In genomic region chr6:33344771-33345697, GRCh38 we compare ENCODE assay signal across 8 cellular contexts. TPM values are rescaled to one million over a fixed set of nuclear protein-coding genes. Genes with fewer than 3 reads are reported as not detected.
DNase-seq lines count a peak whose midpoint lies in the region; ATAC-seq and TF ChIP-seq lines count a peak whose summit lies in the region.

No MANE protein-coding gene starts in this region.

- peaks cover 32% of the 10 kb centered on the region for H3K4me1 ChIP-seq in CD8-positive, alpha-beta T cell (ENCODE audit: insufficient read depth, low read length)

- ATAC-seq in CD8-positive, alpha-beta T cell, result peak; percentile 58
- ATAC-seq in GM21576 (IDR thresholded peaks at IDR 0.05; ENCODE audit: unreplicated experiment), result no peak

- CTCF ChIA-PET in CD8-positive, alpha-beta T cell (lab: Charles Lee), result interaction anchor here (0.7 to 4.0 kb wide), 20 partner anchors 15 to 500 kb away, joined by 3 to 40 read pairs (median 6); partner anchors contain the start of genes B3GALT4, RPS18, TAPBP and VPS52

- peak overlapping the region; percentile 53 for H3K4me3 ChIP-seq in CD8-positive, alpha-beta T cell (ENCODE audit: low read depth, low read length)
- no peak overlapping the region for H3K4me3 ChIP-seq in HFF-Myc (replicated peaks; ENCODE audit: low read depth, low read length)

- peak; percentile 72 for TF ChIP-seq CTCF in CD8-positive, alpha-beta T cell (IDR thresholded peaks at IDR 0.05)
- peak; percentile 40 for TF ChIP-seq CTCF in HFF-Myc (IDR thresholded peaks at IDR 0.05; ENCODE audit: low read depth, low read length, missing control alignments)

- no peaks in the 10 kb centered on the region for H3K36me3 ChIP-seq in CD8-positive, alpha-beta T cell (ENCODE audit: insufficient read depth, low read length)

- H3K9me3 Mint-ChIP-seq in CD8-positive, alpha-beta T cell, result no peaks in the 10 kb centered on the region

- H3K27me3 Mint-ChIP-seq in CD8-positive, alpha-beta T cell (ENCODE audit: low read depth), result no peaks in the 10 kb centered on the region

- H3K27me3 ChIP-seq in CD8-positive, alpha-beta T cell (ENCODE audit: insufficient read depth, low read length), result no peaks in the 10 kb centered on the region

- peak overlapping the region; percentile 94 for H3K27ac Mint-ChIP-seq in CD8-positive, alpha-beta T cell

- POLR2A ChIA-PET in CD8-positive, alpha-beta T cell (lab: Charles Lee), result interaction anchor here (0.7 to 3.4 kb wide), 30 partner anchors 15 to 1308 kb away, joined by 3 to 45 read pairs (median 5); partner anchors contain the start of genes B3GALT4, CUTA, PFDN6 and RGL2

- peak overlapping the region; percentile 75 for H3K27ac ChIP-seq in CD8-positive, alpha-beta T cell (ENCODE audit: low read depth, low read length)

- peaks cover 42% of the 10 kb centered on the region for H3K4me1 Mint-ChIP-seq in CD8-positive, alpha-beta T cell (ENCODE audit: low read depth)

- intact Hi-C loops in CD8-positive, alpha-beta T cell (cut with DNase I, micrococcal nuclease), result loop anchor here (1.0 to 10.0 kb wide), 12 partner anchors 22 to 230 kb away; partner anchors contain the start of genes KIFC1 (in 2 of the 2), TAPBP (in 2 of the 2), PFDN6 (in 1 of the 2) and RPS18 (in 1 of the 2)

- DNase-seq in CD8-positive, alpha-beta T cell, result peak; percentile 33 to 80 (median 69)
- DNase-seq in HFF-Myc (ENCODE audit: extremely low read depth, low read depth) (peak; percentile 67), NCI-H524 (lab: John Stamatoyannopoulos, UW) (peak; percentile 63 to 83), dermis blood vessel endothelial cell (peak; percentile 86), lung microvascular endothelial cell (ENCODE audit: low read depth in 2 of 2) (peak; percentile 64 to 80)
- DNase-seq in activated CD4-positive, alpha-beta T cell treated with anti-CD3 and anti-CD28 coated beads for 4 hours, result peak; percentile 64 to 68
- peak; percentile 32 to 34 for DNase-seq in stimulated activated CD8-positive, alpha-beta memory T cell treated with anti-CD3 and anti-CD28 coated beads, Interleukin-15, amount 100 ng/mL, for 48 hours (ENCODE audit: low read depth in 2 of 2)

- H3K9me3 ChIP-seq in CD8-positive, alpha-beta T cell (ENCODE audit: low read length), result no peaks in the 10 kb centered on the region

- H3K36me3 Mint-ChIP-seq in CD8-positive, alpha-beta T cell, result no peaks in the 10 kb centered on the region

- peak overlapping the region; percentile 82 for H3K4me3 Mint-ChIP-seq in CD8-positive, alpha-beta T cell

RNA-seq across cellular contexts. Expression of gene DAXX, which starts 22.3 kb away (rescaled TPM):
- total RNA-seq in CD8-positive, alpha-beta T cell, result 10 to 100 TPM; 13.7 to 14.2 TPM
- 52.1 and 57.9 TPM in 2 replicates for total RNA-seq in dermis blood vessel endothelial cell
- total RNA-seq in lung microvascular endothelial cell, result 29.2 and 35.9 TPM in 2 replicates

RNA-seq across cellular contexts. Expression of gene ZBTB22, which starts 27.5 kb away (rescaled TPM):
- total RNA-seq in CD8-positive, alpha-beta T cell, result 1 to 10 TPM; 8.8 to 9.3 TPM
- total RNA-seq in dermis blood vessel endothelial cell (15.8 and 16.8 TPM in 2 replicates), lung microvascular endothelial cell (11.3 and 20.0 TPM in 2 replicates)

RNA-seq across cellular contexts. Expression of gene TAPBP, which starts 31.2 kb away (rescaled TPM):
- total RNA-seq in CD8-positive, alpha-beta T cell, result 100 to 1,000 TPM; 246 TPM
- total RNA-seq in dermis blood vessel endothelial cell (137 and 154 TPM in 2 replicates), lung microvascular endothelial cell (46.9 and 57.7 TPM in 2 replicates)

RNA-seq across cellular contexts. Expression of gene RGL2, which starts 46.3 kb away (rescaled TPM):
- total RNA-seq in CD8-positive, alpha-beta T cell, result 10 to 100 TPM; 28.8 to 29.7 TPM
- total RNA-seq in dermis blood vessel endothelial cell (82.4 and 88.3 TPM in 2 replicates), lung microvascular endothelial cell (31.8 and 53.0 TPM in 2 replicates)

RNA-seq across cellular contexts. Expression of gene KIFC1, which starts 46.6 kb away (rescaled TPM):
- 1 to 10 TPM; 1.6 to 2.1 TPM for total RNA-seq in CD8-positive, alpha-beta T cell
- total RNA-seq in dermis blood vessel endothelial cell, result 12.4 and 34.3 TPM in 2 replicates
- 4.2 and 9.4 TPM in 2 replicates for total RNA-seq in lung microvascular endothelial cell

Comparison
In these comparisons a context has a peak if more than half of its experiments do, and no peak if none do; other contexts are left out.
1. DNase-seq: peak in every context shown above with its lines; median percentile 86 in dermis blood vessel endothelial cell; 73 in NCI-H524; 72 in lung microvascular endothelial cell; 69 in CD8-positive, alpha-beta T cell; 67 in HFF-Myc; 66 in activated CD4-positive, alpha-beta T cell treated with anti-CD3 and anti-CD28 coated beads for 4 hours; 33 in stimulated activated CD8-positive, alpha-beta memory T cell treated with anti-CD3 and anti-CD28 coated beads, Interleukin-15, amount 100 ng/mL, for 48 hours.